In the genomic region with DNA sequence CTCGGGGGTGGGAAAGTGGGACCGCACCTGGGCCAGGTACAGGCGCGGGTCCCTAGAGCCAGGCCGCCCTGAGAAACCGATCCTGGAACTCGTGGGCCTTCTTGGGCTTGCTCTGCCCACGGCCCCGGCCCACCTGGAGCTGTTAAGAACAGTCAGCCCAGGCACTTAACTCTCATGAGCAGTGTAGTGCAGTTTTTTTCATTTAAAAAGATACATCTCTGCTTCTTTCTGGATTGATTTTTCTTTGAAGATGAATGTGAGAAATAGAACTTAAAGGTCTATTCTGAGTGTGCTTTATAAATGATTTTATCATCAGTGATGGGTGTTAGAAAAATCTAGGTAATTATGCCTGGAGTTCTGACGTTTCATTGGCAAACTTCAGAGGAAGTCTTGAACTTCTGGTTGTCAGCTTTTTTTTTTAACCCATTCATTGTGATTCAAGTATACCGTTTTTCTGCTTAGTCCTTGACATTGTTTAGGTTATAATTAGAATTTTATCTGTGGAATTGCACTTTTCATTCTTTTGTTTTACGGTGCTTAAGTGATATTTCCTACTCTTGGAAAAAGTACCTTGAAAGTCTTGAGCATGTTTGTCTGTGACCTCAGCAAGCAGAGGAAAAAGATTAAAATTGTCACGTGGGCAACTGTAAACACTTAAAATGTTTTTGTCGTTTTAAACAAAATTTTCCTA, we compare ENCODE assay signal across 8 cellular contexts. TPM values are rescaled to one million over a fixed set of nuclear protein-coding genes. Genes with fewer than 3 reads are reported as not detected.
DNase-seq lines count a peak whose midpoint lies in the region; ATAC-seq and TF ChIP-seq lines count a peak whose summit lies in the region.

No MANE protein-coding gene starts in this region.

- H3K36me3 ChIP-seq in PC-3 (ENCODE audit: low read depth, low read length) = peaks cover 44% of the 10 kb centered on the region
- no peaks in the 10 kb centered on the region for H3K36me3 ChIP-seq in esophagus squamous epithelium

- peak; percentile 12 for DNase-seq in NCI-H345 (lab: John Stamatoyannopoulos, UW)
- DNase-seq in NCI-H345 treated with DMSO at 0.1 percent for 48 hours (lab: John Stamatoyannopoulos, UW; ENCODE audit: unreplicated experiment) = no peak
- peak; percentile 33 for DNase-seq in PC-3
- no peak for DNase-seq in esophagus squamous epithelium (lab: John Stamatoyannopoulos, UW)
- DNase-seq in retinal pigment epithelial cell (ENCODE audit: low read depth) = no peak
- DNase-seq in activated CD4-positive, alpha-beta T cell treated with anti-CD3 and anti-CD28 coated beads, Interleukin-2, amount 50 U/mL, for 4 hours = no peak

- no peaks in the 10 kb centered on the region for H3F3A ChIP-seq in PC-3 (ENCODE audit: low read length, unreplicated experiment)

- H3K79me2 ChIP-seq in PC-3 (ENCODE audit: low read length) = peaks cover 59% of the 10 kb centered on the region

- BruUV-seq in PC-3 (replicated peaks; lab: Mats Ljungman, UMichigan) = TSS peak; percentile 38

- peak; percentile 12 for ATAC-seq in HG02571 (IDR thresholded peaks at IDR 0.05; ENCODE audit: unreplicated experiment)
- ATAC-seq in PC-3 = peak; percentile 21; the same call in 1 of the 2 replicates
- no peak for ATAC-seq in HG03039 (IDR thresholded peaks at IDR 0.05; ENCODE audit: unreplicated experiment)

- intact Hi-C loops in PC-3 (cut with micrococcal nuclease) (no loop called here), esophagus squamous epithelium (cut with DNase I) (no loop called here)

- TF ChIP-seq POLR2A in esophagus squamous epithelium (IDR thresholded peaks at IDR 0.05) = no peak

- H3K4me1 ChIP-seq in PC-3 (ENCODE audit: insufficient read depth, low read length) (peaks cover 38% of the 10 kb centered on the region), esophagus squamous epithelium (peaks cover 4 to 38% (median 4%) of the 10 kb centered on the region in 3 donors)

- peak overlapping the region; percentile 90 for H3K4me2 ChIP-seq in PC-3 (ENCODE audit: low read length)

- H3K4me3 ChIP-seq in PC-3 (ENCODE audit: low read length) (peak overlapping the region; percentile 73), esophagus squamous epithelium (peak overlapping the region; percentile 54 to 82 (median 74)), retinal pigment epithelial cell (ENCODE audit: low read length) (peak overlapping the region; percentile 85)

- H3K9me3 ChIP-seq in PC-3 (ENCODE audit: low read length) (no peaks in the 10 kb centered on the region), esophagus squamous epithelium (no peaks in the 10 kb centered on the region)

- peak overlapping the region; percentile 51 for H3K27ac ChIP-seq in PC-3 (ENCODE audit: low read length)
- H3K27ac ChIP-seq in esophagus squamous epithelium = peak overlapping the region; percentile 56 to 88 (median 69)

- H3K9me2 ChIP-seq in PC-3 (replicated peaks; ENCODE audit: low read length) = no peaks in the 10 kb centered on the region

- H2AFZ ChIP-seq in PC-3 (ENCODE audit: low read length) = peak overlapping the region; percentile 74

- H3K27me3 ChIP-seq in PC-3 (ENCODE audit: low read length) (no peaks in the 10 kb centered on the region), esophagus squamous epithelium (no peaks in the 10 kb centered on the region)

- TF ChIP-seq CTCF in PC-3 (conservative IDR thresholded peaks at IDR 0.05; ENCODE audit: low read depth, low read length) = no peak
- TF ChIP-seq CTCF in esophagus squamous epithelium (IDR thresholded peaks at IDR 0.05) = no peak
- no peak for TF ChIP-seq CTCF in retinal pigment epithelial cell (conservative IDR thresholded peaks at IDR 0.05; ENCODE audit: low read depth, low read length)

- peaks cover 46% of the 10 kb centered on the region for H4K20me1 ChIP-seq in PC-3 (ENCODE audit: low read length)

- CTCF ChIA-PET in PC-3 (lab: Charles Lee) = interaction anchor here (0.7 kb wide), 1 partner anchor 129 kb away, joined by 7 read pairs; no protein-coding TSS in a partner anchor

- H3K9ac ChIP-seq in PC-3 (ENCODE audit: low read length) = peak overlapping the region; percentile 89

- WGBS in esophagus squamous epithelium, 2 donors = 1 to 5% methylated on average over 7 to 8 of the region's 14 CpGs

- POLR2A ChIA-PET in PC-3 (lab: Charles Lee; ENCODE audit: unreplicated experiment) = no interaction called here

RNA-seq across cellular contexts. Expression of a gene that starts 0.8 kb away (rescaled TPM):
- total RNA-seq in PC-3 (2014; rRNA removed) = 166 and 202 TPM in 2 replicates
- total RNA-seq in esophagus squamous epithelium = 10 to 100 TPM; 10.2 to 50.4 (median 31.0) TPM

Comparison
In these comparisons a context has a peak if more than half of its experiments do, and no peak if none do; other contexts are left out.
1. DNase-seq: peak in NCI-H345 (single experiment) and PC-3 (single experiment); none in NCI-H345 treated with DMSO at 0.1 percent for 48 hours (single experiment), esophagus squamous epithelium (single experiment), retinal pigment epithelial cell (single experiment) and activated CD4-positive, alpha-beta T cell treated with anti-CD3 and anti-CD28 coated beads, Interleukin-2, amount 50 U/mL, for 4 hours (0 of 2).
2. Peak in every context shown above with its lines, with median percentiles within 50 percentile points of each other: H3K4me3 ChIP-seq.